ENCODE assay signal across 1 cellular context in genomic region chr14:31203414-31203742, GRCh38.
TF ChIP-seq lines count a peak whose summit lies in the region.

No MANE protein-coding gene starts in this region.

TF ChIP-seq in HepG2, 621 proteins besides CTCF, POLR2A, EP300 and RAD21 (continued from another document):
- TF ChIP-seq ZNF121 (CRISPR knock-in tag; IDR thresholded peaks at IDR 0.05) (peak; percentile 95), THYN1 (CRISPR knock-in tag; IDR thresholded peaks at IDR 0.05; ENCODE audit: borderline replicate concordance, low read depth) (no peak), KLF16 (CRISPR knock-in tag; IDR thresholded peaks at IDR 0.05) (peak in 1 of 2 experiments; percentile 35; a peak in 1 of 4 replicates), HDAC2 (CRISPR knock-in tag; IDR thresholded peaks at IDR 0.05) (0 out of 2 replicates have a peak, but pooled peaks have one; percentile 16), PAF1 (CRISPR knock-in tag; IDR thresholded peaks at IDR 0.05) (no peak), RORA (CRISPR knock-in tag; IDR thresholded peaks at IDR 0.05) (no peak)
